In genomic region chr2:66843856-66844255, GRCh38 we compare ENCODE assay signal across 16 cellular contexts.
A peak's percentile ranks its signal among the peaks of the same experiment; 100 is the strongest.
DNase-seq lines count a peak whose midpoint lies in the region; ATAC-seq and TF ChIP-seq lines count a peak whose summit lies in the region.
"Had no signal": no experiment of that assay in that cellular context is flagged by ENCODE, and none has a peak within 500 bp of the region (broad histone marks: within the 10 kb centered on the region; RNA-seq: fewer than 3 reads in every experiment).

No MANE protein-coding gene starts in this region.

- intact Hi-C loops in CD14-positive monocyte (cut with micrococcal nuclease), result no loop called here

- TF ChIP-seq CTCF in mesothelial cell of epicardium (IDR thresholded peaks at IDR 0.05; ENCODE audit: unreplicated experiment) (no peak), CD14-positive monocyte (IDR thresholded peaks at IDR 0.05) (no peak)

- DNase-seq in NCI-H146 treated with DMSO at 0.1 percent for 48 hours (lab: John Stamatoyannopoulos, UW; ENCODE audit: unreplicated experiment) (peak; percentile 21), NCI-H146 (lab: John Stamatoyannopoulos, UW) (no peak), DMS153 treated with DMSO at 0.1 percent for 48 hours (lab: John Stamatoyannopoulos, UW; ENCODE audit: unreplicated experiment) (peak; percentile 17), NCI-H510A (lab: John Stamatoyannopoulos, UW) (peak; percentile 13), mesothelial cell of epicardium (ENCODE audit: low spot score in 2 of 2, unreplicated experiment in 2 of 2) (peak in 1 of 2 experiments; percentile 46), T1000 (lab: John Stamatoyannopoulos, UW) (no peak), CD14-positive monocyte (ENCODE audit: low spot score) (no peak)
- DNase-seq: ACHN; Calu3; CD4-positive, alpha-beta T cell; DMS 273 treated with DMSO at 0.1 percent for 48 hours; DMS79 treated with DMSO at 0.1 percent for 48 hours; EL; H7 had no signal

- H3K27ac Mint-ChIP-seq in mesothelial cell of epicardium (peak overlapping the region; percentile 90), CD14-positive monocyte (no peak overlapping the region)
- H3K27ac Mint-ChIP-seq: CD4-positive, alpha-beta T cell; GM23338 had no signal

- H3K4me3 Mint-ChIP-seq in mesothelial cell of epicardium, result no peak overlapping the region
- no peak overlapping the region for H3K4me3 Mint-ChIP-seq in CD14-positive monocyte
- H3K4me3 Mint-ChIP-seq: CD4-positive, alpha-beta T cell; GM23338 had no signal

- H3K9me3 Mint-ChIP-seq in mesothelial cell of epicardium (no peaks in the 10 kb centered on the region), CD14-positive monocyte (peaks cover 0 to 5% (median 3%) of the 10 kb centered on the region in 7 donors)
- H3K9me3 Mint-ChIP-seq: GM23338 had no signal

- H3K27me3 Mint-ChIP-seq in mesothelial cell of epicardium (ENCODE audit: low read depth), result no peaks in the 10 kb centered on the region
- H3K27me3 Mint-ChIP-seq in CD14-positive monocyte (ENCODE audit: low read depth in 3 of 3), result peaks cover 0 to 2% (median 0%) of the 10 kb centered on the region in 3 donors
- H3K27me3 Mint-ChIP-seq: CD4-positive, alpha-beta T cell had no signal

- H3K36me3 Mint-ChIP-seq in mesothelial cell of epicardium, result peaks cover 2% of the 10 kb centered on the region
- H3K36me3 Mint-ChIP-seq in CD14-positive monocyte, result no peaks in the 10 kb centered on the region

- no peak for ATAC-seq in GM21723 (IDR thresholded peaks at IDR 0.05; ENCODE audit: unreplicated experiment)
- ATAC-seq: GM23338 had no signal

- H3K4me1 Mint-ChIP-seq in mesothelial cell of epicardium (peaks cover 78% of the 10 kb centered on the region), CD14-positive monocyte (no peaks in the 10 kb centered on the region)

Comparison
In these comparisons a context has a peak if more than half of its experiments do, and no peak if none do; other contexts are left out.
1. DNase-seq: peak in NCI-H146 treated with DMSO at 0.1 percent for 48 hours (single experiment), DMS153 treated with DMSO at 0.1 percent for 48 hours (single experiment) and NCI-H510A (single experiment); none in NCI-H146 (single experiment), T1000 (single experiment) and CD14-positive monocyte (single experiment).